In genomic region chr17:42750730-42751356, GRCh38 we compare ENCODE assay signal across 1 cellular context.
TF ChIP-seq lines count a peak whose summit lies in the region.

No MANE protein-coding gene starts in this region.

TF ChIP-seq in K562, 482 proteins besides CTCF, POLR2A, EP300 and RAD21 (continued from another document and continues in another):
- no peak for TF ChIP-seq ZBTB9 (CRISPR knock-in tag; IDR thresholded peaks at IDR 0.05)
- peak; percentile 55; the same call in 1 of the 2 replicates for TF ChIP-seq ZNF395 (CRISPR knock-in tag; IDR thresholded peaks at IDR 0.05)
- TF ChIP-seq MLLT1 (IDR thresholded peaks at IDR 0.05): no peak
- TF ChIP-seq DLX4 (CRISPR knock-in tag; IDR thresholded peaks at IDR 0.05): no peak
- no peak for TF ChIP-seq PYGO2 (tag; IDR thresholded peaks at IDR 0.05)
- no peak for TF ChIP-seq BDP1 (IDR thresholded peaks at IDR 0.05; ENCODE audit: insufficient read depth, insufficient read length)
- TF ChIP-seq FOXP4 (CRISPR knock-in tag; IDR thresholded peaks at IDR 0.05; ENCODE audit: borderline replicate concordance): no peak
- TF ChIP-seq MTA2 (IDR thresholded peaks at IDR 0.05; ENCODE audit: low read depth): peak; percentile 88
- no peak for TF ChIP-seq THRA (IDR thresholded peaks at IDR 0.05)
- TF ChIP-seq MAFF (IDR thresholded peaks at IDR 0.05; ENCODE audit: low read length): no peak
- no peak for TF ChIP-seq RFX1 (IDR thresholded peaks at IDR 0.05)
- peak; percentile 30; the same call in 1 of the 2 replicates for TF ChIP-seq ZNF449 (CRISPR knock-in tag; IDR thresholded peaks at IDR 0.05)
- peak; percentile 79; the same call in 1 of the 2 replicates for TF ChIP-seq SMARCC2 (IDR thresholded peaks at IDR 0.05; ENCODE audit: low read depth)
- no peak for TF ChIP-seq ZNF316 (IDR thresholded peaks at IDR 0.05)
- TF ChIP-seq SP1 (CRISPR knock-in tag; IDR thresholded peaks at IDR 0.05): 0 out of 2 replicates have a peak, but pooled peaks have one; percentile 32
- no peak for TF ChIP-seq TSHZ1 (CRISPR knock-in tag; IDR thresholded peaks at IDR 0.05)
- peak in 1 of 3 experiments; percentile 78; a peak in 2 of 6 replicates for TF ChIP-seq ZBTB11 (CRISPR knock-in tag; IDR thresholded peaks at IDR 0.05)
- TF ChIP-seq CGGBP1 (CRISPR knock-in tag; IDR thresholded peaks at IDR 0.05): no peak
- no peak for TF ChIP-seq NFE2L1 (tag; IDR thresholded peaks at IDR 0.05; ENCODE audit: borderline replicate concordance, low read depth)
- TF ChIP-seq SREBF1 (IDR thresholded peaks at IDR 0.05; ENCODE audit: borderline replicate concordance, low read depth, low read length): no peak
- peak; percentile 92 for TF ChIP-seq TAL1 (IDR thresholded peaks at IDR 0.05)
- TF ChIP-seq NR2C1 (IDR thresholded peaks at IDR 0.05): peak; percentile 43; the same call in 1 of the 2 replicates
- no peak for TF ChIP-seq NR2C1 (tag; IDR thresholded peaks at IDR 0.05)
- no peak for TF ChIP-seq ZNF384 (IDR thresholded peaks at IDR 0.05; ENCODE audit: low read depth, low read length)
- no peak for TF ChIP-seq GMEB1 (CRISPR knock-in tag; IDR thresholded peaks at IDR 0.05)
- TF ChIP-seq MCM3 (IDR thresholded peaks at IDR 0.05): no peak
- TF ChIP-seq CTCFL (IDR thresholded peaks at IDR 0.05; ENCODE audit: borderline replicate concordance, insufficient read depth, low read depth, low read length, poor library complexity, severe bottlenecking): no peak
- TF ChIP-seq HDAC2 (IDR thresholded peaks at IDR 0.05): peak; percentile 98
- TF ChIP-seq ZBTB8A (IDR thresholded peaks at IDR 0.05; ENCODE audit: partially characterized antibody): no peak
- TF ChIP-seq TCF3 (CRISPR knock-in tag; IDR thresholded peaks at IDR 0.05): peak; percentile 97
- no peak for TF ChIP-seq ZNF398 (CRISPR knock-in tag; IDR thresholded peaks at IDR 0.05)
- no peak for TF ChIP-seq EGR1 (conservative IDR thresholded peaks at IDR 0.05)
- 0 out of 4 replicates have a peak, but pooled peaks of 1 of the 2 experiments have one; percentile 51 for TF ChIP-seq ARNT (IDR thresholded peaks at IDR 0.05)
